In the genomic region with DNA sequence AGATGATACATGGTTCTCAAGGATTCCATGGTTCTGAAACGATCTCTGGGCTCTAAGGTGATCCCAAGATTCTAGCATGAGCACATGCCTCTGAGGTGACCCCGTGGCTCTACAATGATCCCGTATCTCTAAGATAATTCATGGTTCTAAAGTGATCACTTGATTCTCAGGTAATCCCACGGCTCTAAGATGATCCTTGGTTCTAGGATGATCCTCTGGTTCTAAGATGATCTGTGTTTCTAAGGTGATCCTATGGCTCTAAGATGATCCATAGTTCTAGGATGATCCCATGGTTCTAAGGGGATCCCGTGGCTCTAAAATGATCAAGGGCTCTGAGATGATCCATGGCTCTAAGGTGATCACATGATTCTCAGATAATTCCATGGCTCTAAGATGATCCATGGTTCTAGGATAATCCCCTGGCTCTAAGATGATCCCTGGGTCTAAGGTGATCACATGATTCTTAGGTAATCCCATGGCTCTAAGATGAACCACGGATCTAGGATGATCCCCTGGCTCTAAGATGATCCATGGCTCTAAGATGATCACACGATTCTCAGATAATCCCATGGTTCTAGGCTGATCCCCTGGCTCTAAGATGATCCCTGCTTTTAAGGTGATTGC, we compare ENCODE assay signal across 19 cellular contexts. TPM values are rescaled to one million over a fixed set of nuclear protein-coding genes. Genes with fewer than 3 reads are reported as not detected.
DNase-seq lines count a peak whose midpoint lies in the region; TF ChIP-seq lines count a peak whose summit lies in the region.
"Had no signal": no experiment of that assay in that cellular context is flagged by ENCODE, and none has a peak within 500 bp of the region (broad histone marks: within the 10 kb centered on the region; RNA-seq: fewer than 3 reads in every experiment).

No MANE protein-coding gene starts in this region.

- 96% methylated on average over 7 of the region's 7 CpGs for whole genome bisulfite sequencing in mesenchymal stem cell

- H2BK120ac ChIP-seq in mesenchymal stem cell (ENCODE audit: low read depth, low read length): no peak overlapping the region

- no peak overlapping the region for H2BK15ac ChIP-seq in mesenchymal stem cell (ENCODE audit: low read depth, poor library complexity, severe bottlenecking)

- H3K27me3 Mint-ChIP-seq in activated naive CD4-positive, alpha-beta T cell treated with anti-CD3 and anti-CD28 coated beads, Interleukin-2, amount 50 U/mL, for 24 hours: no peaks in the 10 kb centered on the region
- H3K27me3 Mint-ChIP-seq: B cell; CD4-positive, alpha-beta T cell; CD8-positive, alpha-beta memory T cell had no signal

- CTCF ChIA-PET in HEK293 (lab: Yijun Ruan, JAX): interaction anchor here (1.2 kb wide), 1 partner anchor 138 kb away, joined by 5 read pairs; no protein-coding TSS in a partner anchor

- H3K27me3 ChIP-seq in osteoblast (ENCODE audit: insufficient read depth, low read length): no peaks in the 10 kb centered on the region
- H3K27me3 ChIP-seq in mesenchymal stem cell (ENCODE audit: control insufficient read depth in 1 of 2, insufficient read depth in 1 of 2, low read length in 2 of 2): no peaks in the 10 kb centered on the region
- H3K27me3 ChIP-seq: BLaER1 treated with 17β-estradiol and CSF1 and Interleukin-3, amounts not matched to agents 10 nM and 100 nM had no signal

- H3K4me2 ChIP-seq in osteoblast (ENCODE audit: insufficient read depth, low read length) (no peak overlapping the region), mesenchymal stem cell (ENCODE audit: low read length, poor library complexity, severe bottlenecking) (no peak overlapping the region)
- H3K4me2 ChIP-seq: A549; BLaER1 treated with 17β-estradiol and CSF1 and Interleukin-3, amounts not matched to agents 10 nM and 100 nM had no signal

- peaks cover 18% of the 10 kb centered on the region for H4K20me1 ChIP-seq in osteoblast (ENCODE audit: insufficient read depth, low read length)
- H4K20me1 ChIP-seq: BLaER1 treated with 17β-estradiol and CSF1 and Interleukin-3, amounts not matched to agents 10 nM and 100 nM had no signal

- H3K9me3 Mint-ChIP-seq in activated naive CD4-positive, alpha-beta T cell treated with anti-CD3 and anti-CD28 coated beads, Interleukin-2, amount 50 U/mL, for 24 hours: no peaks in the 10 kb centered on the region

- H3K36me3 ChIP-seq in HEK293 (ENCODE audit: control insufficient read depth in 2 of 2, insufficient read depth in 1 of 2, low read length in 2 of 2): peaks cover 32 to 67% of the 10 kb centered on the region in 2 experiments
- H3K36me3 ChIP-seq in osteoblast (ENCODE audit: insufficient read depth, low read length): peaks cover 66% of the 10 kb centered on the region
- peaks cover 72 to 73% of the 10 kb centered on the region in 2 experiments for H3K36me3 ChIP-seq in mesenchymal stem cell (ENCODE audit: control insufficient read depth in 1 of 2, insufficient read depth in 2 of 2, low read depth in 1 of 2, low read length in 2 of 2)

- no peak overlapping the region for H3K4ac ChIP-seq in mesenchymal stem cell (ENCODE audit: low read depth in 1 of 2, low read length in 2 of 2)

- no peak overlapping the region for H3K14ac ChIP-seq in mesenchymal stem cell (ENCODE audit: low read length in 2 of 2)

- H3K36me3 Mint-ChIP-seq in activated naive CD4-positive, alpha-beta T cell treated with anti-CD3 and anti-CD28 coated beads, Interleukin-2, amount 50 U/mL, for 24 hours: peaks cover 13% of the 10 kb centered on the region

- H3K4me3 ChIP-seq in HEK293 (ENCODE audit: low read depth, low read length) (no peak overlapping the region), osteoblast (ENCODE audit: insufficient read depth, low read length) (no peak overlapping the region), mesenchymal stem cell (ENCODE audit: insufficient read depth in 1 of 2, low read depth in 1 of 2, low read length in 2 of 2) (no peak overlapping the region)
- H3K4me3 ChIP-seq: A549; BLaER1 treated with 17β-estradiol and CSF1 and Interleukin-3, amounts not matched to agents 10 nM and 100 nM had no signal

- no peak overlapping the region for H3K18ac ChIP-seq in mesenchymal stem cell (ENCODE audit: low read depth in 1 of 2, low read length in 2 of 2)

- H3K27ac ChIP-seq in HEK293 (ENCODE audit: extremely low read depth, low read depth, low read length): no peak overlapping the region
- no peak overlapping the region for H3K27ac ChIP-seq in osteoblast (ENCODE audit: low read depth, low read length)
- no peak overlapping the region for H3K27ac ChIP-seq in mesenchymal stem cell (ENCODE audit: low read length, poor library complexity, severe bottlenecking)
- H3K27ac ChIP-seq: 22Rv1; A549; BLaER1 treated with 17β-estradiol and CSF1 and Interleukin-3, amounts not matched to agents 10 nM and 100 nM; C4-2B had no signal

- no peak overlapping the region for H2BK5ac ChIP-seq in mesenchymal stem cell (ENCODE audit: low read depth, low read length, poor library complexity, severe bottlenecking)

- no peaks in the 10 kb centered on the region for H3K79me2 ChIP-seq in osteoblast (ENCODE audit: insufficient read depth, low read length)

- H3K27ac Mint-ChIP-seq in activated naive CD4-positive, alpha-beta T cell treated with anti-CD3 and anti-CD28 coated beads, Interleukin-2, amount 50 U/mL, for 24 hours: peak overlapping the region; percentile 19
- H3K27ac Mint-ChIP-seq: B cell; CD4-positive, alpha-beta T cell; CD8-positive, alpha-beta memory T cell had no signal

- H4K91ac ChIP-seq in mesenchymal stem cell (ENCODE audit: low read length): no peak overlapping the region

- H2AK5ac ChIP-seq in mesenchymal stem cell (ENCODE audit: low read length, severe bottlenecking): no peak overlapping the region

- no peaks in the 10 kb centered on the region for H3K79me1 ChIP-seq in mesenchymal stem cell (replicated peaks; ENCODE audit: low read length, poor library complexity, severe bottlenecking)

- TF ChIP-seq CTCF in HEK293 (tag by site-specific recombination; IDR thresholded peaks at IDR 0.05): no peak
- no peak for TF ChIP-seq CTCF in osteoblast (IDR thresholded peaks at IDR 0.05; ENCODE audit: extremely low read depth, low read depth, low read length)

- H2AFZ ChIP-seq in osteoblast (ENCODE audit: low read length) (no peak overlapping the region), mesenchymal stem cell (ENCODE audit: low read depth, low read length) (no peak overlapping the region)

- no peak overlapping the region for H3K23ac ChIP-seq in mesenchymal stem cell (ENCODE audit: low read length in 2 of 2)

- H3K4me3 Mint-ChIP-seq in activated naive CD4-positive, alpha-beta T cell treated with anti-CD3 and anti-CD28 coated beads, Interleukin-2, amount 50 U/mL, for 24 hours: no peak overlapping the region
- H3K4me3 Mint-ChIP-seq: B cell; CD4-positive, alpha-beta T cell had no signal

- peaks cover 5% of the 10 kb centered on the region for H3K4me1 ChIP-seq in HEK293 (ENCODE audit: control insufficient read depth, insufficient read depth, low read length)
- peaks cover 6% of the 10 kb centered on the region for H3K4me1 ChIP-seq in osteoblast (ENCODE audit: insufficient read depth, low read length)
- peaks cover 7% of the 10 kb centered on the region for H3K4me1 ChIP-seq in mesenchymal stem cell (ENCODE audit: control insufficient read depth, insufficient read depth, low read depth, low read length)

- H3K9me3 ChIP-seq in HEK293 (ENCODE audit: control insufficient read depth, insufficient read depth, low read depth, low read length): no peaks in the 10 kb centered on the region; the same call in 1 of the 2 replicates
- H3K9me3 ChIP-seq in osteoblast (ENCODE audit: low read depth, low read length): no peaks in the 10 kb centered on the region
- H3K9me3 ChIP-seq in mesenchymal stem cell (ENCODE audit: control insufficient read depth, low read length): peaks cover 11% of the 10 kb centered on the region

- H3K4me1 Mint-ChIP-seq in activated naive CD4-positive, alpha-beta T cell treated with anti-CD3 and anti-CD28 coated beads, Interleukin-2, amount 50 U/mL, for 24 hours: peaks cover 8% of the 10 kb centered on the region
- H3K4me1 Mint-ChIP-seq: CD8-positive, alpha-beta memory T cell had no signal

- DNase-seq in activated naive CD4-positive, alpha-beta T cell treated with Interleukin-2 at 50 U/mL for 16 hours: no peak
- peak; percentile 34 for DNase-seq in osteoblast (ENCODE audit: insufficient read length, low spot score, missing footprints)
- DNase-seq in NCI-H1930 (lab: John Stamatoyannopoulos, UW): no peak
- DNase-seq in kidney tubule cell (ENCODE audit: low spot score): no peak
- no peak for DNase-seq in mesenchymal stem cell
- DNase-seq: AML-193; CD4-positive, alpha-beta T cell; CD8-positive, alpha-beta memory T cell; COR-L47; DMS 273 treated with DMSO at 0.1 percent for 48 hours; DMS79 treated with DMSO at 0.1 percent for 48 hours; GF-D8 had no signal

- no peak overlapping the region for H3K9ac ChIP-seq in mesenchymal stem cell (ENCODE audit: low read length)
- H3K9ac ChIP-seq: BLaER1 treated with 17β-estradiol and CSF1 and Interleukin-3, amounts not matched to agents 10 nM and 100 nM had no signal

- no peak overlapping the region for H2BK12ac ChIP-seq in mesenchymal stem cell (ENCODE audit: low read length in 2 of 2)

- no peak overlapping the region for H4K8ac ChIP-seq in mesenchymal stem cell (ENCODE audit: low read length)

- POLR2A ChIA-PET in HEK293 (lab: Yijun Ruan, JAX): no interaction called here

TF ChIP-seq in HEK293, 187 proteins besides CTCF, POLR2A, EP300 and RAD21:
- TF ChIP-seq ZNF394 (tag by site-specific recombination; IDR thresholded peaks at IDR 0.05; ENCODE audit: borderline replicate concordance): 0 out of 2 replicates have a peak, but pooled peaks have one; percentile 35
- no peak for TF ChIP-seq ZNF529 (tag by site-specific recombination; IDR thresholded peaks at IDR 0.05; ENCODE audit: insufficient replicate concordance)
- TF ChIP-seq, protein P1, sequence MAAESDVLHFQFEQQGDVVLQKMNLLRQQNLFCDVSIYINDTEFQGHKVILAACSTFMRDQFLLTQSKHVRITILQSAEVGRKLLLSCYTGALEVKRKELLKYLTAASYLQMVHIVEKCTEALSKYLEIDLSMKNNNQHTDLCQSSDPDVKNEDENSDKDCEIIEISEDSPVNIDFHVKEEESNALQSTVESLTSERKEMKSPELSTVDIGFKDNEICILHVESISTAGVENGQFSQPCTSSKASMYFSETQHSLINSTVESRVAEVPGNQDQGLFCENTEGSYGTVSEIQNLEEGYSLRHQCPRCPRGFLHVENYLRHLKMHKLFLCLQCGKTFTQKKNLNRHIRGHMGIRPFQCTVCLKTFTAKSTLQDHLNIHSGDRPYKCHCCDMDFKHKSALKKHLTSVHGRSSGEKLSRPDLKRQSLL (tag by site-specific recombination; IDR thresholded peaks at IDR 0.05): peak; percentile 11; the same call in 1 of the 2 replicates
- no peak for TF ChIP-seq MZF1 (tag by site-specific recombination; IDR thresholded peaks at IDR 0.05; ENCODE audit: borderline replicate concordance)

RNA-seq across cellular contexts. Expression of a gene that starts 21.3 kb away (rescaled TPM):
- 26.8 and 27.7 TPM in 2 replicates for total RNA-seq in osteoblast
- polyA plus RNA-seq in mesenchymal stem cell (2013, experiment 1 of 2): 35.4 TPM
- polyA plus RNA-seq in mesenchymal stem cell (2013, experiment 2 of 2): 35.3 TPM

RNA-seq across cellular contexts. Expression of a gene that starts 47.6 kb away (rescaled TPM):
- total RNA-seq in osteoblast: 32.9 and 34.2 TPM in 2 replicates
- polyA plus RNA-seq in mesenchymal stem cell (2013, experiment 1 of 2): 12.5 TPM
- 12.4 TPM for polyA plus RNA-seq in mesenchymal stem cell (2013, experiment 2 of 2)

RNA-seq across cellular contexts. Expression of a gene that starts 47.8 kb away (rescaled TPM):
- 9.8 and 10.0 TPM in 2 replicates for total RNA-seq in osteoblast
- polyA plus RNA-seq in mesenchymal stem cell (2013, experiment 1 of 2): 8.5 TPM
- polyA plus RNA-seq in mesenchymal stem cell (2013, experiment 2 of 2): 8.0 TPM
